ENCODE assay signal across 10 cellular contexts in the genomic region with DNA sequence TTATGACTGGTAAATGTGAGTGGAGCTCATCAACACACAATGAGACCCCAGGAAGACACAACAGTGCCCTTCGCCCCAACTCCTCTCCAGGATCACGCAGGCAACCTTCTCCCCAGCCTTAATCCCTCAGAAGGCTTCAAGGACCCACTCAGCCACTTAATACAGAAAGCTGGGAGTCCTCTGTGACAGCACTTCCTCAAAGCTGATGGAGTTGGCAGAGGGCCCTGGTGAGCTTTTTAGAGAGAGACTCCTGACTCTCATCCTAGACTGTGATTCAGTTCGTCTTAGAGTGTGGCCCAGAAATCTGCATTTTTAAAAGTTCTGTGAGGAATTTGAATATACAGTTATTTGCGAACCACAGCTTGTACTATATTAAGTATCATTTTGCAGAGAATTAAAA.
A peak's percentile ranks its signal among the peaks of the same experiment; 100 is the strongest.
DNase-seq lines count a peak whose midpoint lies in the region; TF ChIP-seq lines count a peak whose summit lies in the region.
"Had no signal": no experiment of that assay in that cellular context is flagged by ENCODE, and none has a peak within 500 bp of the region (broad histone marks: within the 10 kb centered on the region; RNA-seq: fewer than 3 reads in every experiment).

No MANE protein-coding gene starts in this region.

- H3K27me3 Mint-ChIP-seq in brain = no peaks in the 10 kb centered on the region
- H3K27me3 Mint-ChIP-seq: CD8-positive, alpha-beta memory T cell had no signal

- H3K27ac Mint-ChIP-seq in brain = peak overlapping the region in 3 of 5 experiments; percentile 12 to 73 (median 20)
- H3K27ac Mint-ChIP-seq: CD8-positive, alpha-beta memory T cell had no signal

- H3K4me1 Mint-ChIP-seq in brain = peaks cover 27% of the 10 kb centered on the region
- H3K4me1 Mint-ChIP-seq: CD8-positive, alpha-beta memory T cell had no signal

- peak overlapping the region; percentile 37 for H3K27ac ChIP-seq in muscle layer of colon (ENCODE audit: low read depth, low read length)

- no peaks in the 10 kb centered on the region for H3K27me3 ChIP-seq in muscle layer of colon (ENCODE audit: control insufficient read depth in 1 of 2, insufficient read depth in 2 of 2, low read length in 2 of 2)

- no peaks in the 10 kb centered on the region for H3K36me3 Mint-ChIP-seq in brain
- H3K36me3 Mint-ChIP-seq: CD8-positive, alpha-beta memory T cell had no signal

- TF ChIP-seq CTCF in AG10803 (conservative IDR thresholded peaks at IDR 0.05; ENCODE audit: low read length) (no peak), brain (conservative IDR thresholded peaks at IDR 0.05) (no peak)

- no peak overlapping the region for H3K9ac ChIP-seq in muscle layer of colon (ENCODE audit: low read length)

- peaks cover 30% of the 10 kb centered on the region for H3K4me1 ChIP-seq in muscle layer of colon (ENCODE audit: insufficient read depth, low read length)

- in situ Hi-C loops in KBM-7 (cut with MboI; ENCODE audit: low pct_unique_long_range_greater_than_20kb, low sequenced_read_pairs) = no loop called here

- no peaks in the 10 kb centered on the region for H3K9me3 ChIP-seq in muscle layer of colon (ENCODE audit: low read length)

- no peaks in the 10 kb centered on the region for H3K9me3 Mint-ChIP-seq in brain
- H3K9me3 Mint-ChIP-seq: CD8-positive, alpha-beta memory T cell had no signal

- no peaks in the 10 kb centered on the region for H3K36me3 ChIP-seq in muscle layer of colon (ENCODE audit: insufficient read depth, low read length)

- DNase-seq in AG10803 (ENCODE audit: low read depth) (peak; percentile 52), KBM-7 (peak; percentile 28), NOMO-1 (lab: John Stamatoyannopoulos, UW; ENCODE audit: unreplicated experiment in 2 of 2) (no peak), RKO (ENCODE audit: low spot score) (no peak), NCI-H1694 treated with DMSO at 0.1 percent for 48 hours (lab: John Stamatoyannopoulos, UW) (no peak), NCI-H1694 (lab: John Stamatoyannopoulos, UW) (no peak)
- DNase-seq: CD8-positive, alpha-beta memory T cell; effector CD8-positive, alpha-beta T cell had no signal

- H3K4me3 Mint-ChIP-seq in brain = peak overlapping the region in 2 of 5 experiments; percentile 4 to 15
- H3K4me3 Mint-ChIP-seq: CD8-positive, alpha-beta memory T cell had no signal

- H3K4me3 ChIP-seq in AG10803 (ENCODE audit: low read length) = no peak overlapping the region
- no peak overlapping the region for H3K4me3 ChIP-seq in muscle layer of colon (ENCODE audit: low read depth in 1 of 2, low read length in 2 of 2)

Comparison
In these comparisons a context has a peak if more than half of its experiments do, and no peak if none do; other contexts are left out.
1. DNase-seq: peak in AG10803 (single experiment) and KBM-7 (single experiment); none in NOMO-1 (0 of 2), RKO (single experiment), NCI-H1694 treated with DMSO at 0.1 percent for 48 hours (single experiment) and NCI-H1694 (single experiment).